16 cellular contexts compared by ENCODE assay signal in genomic region chr15:73746288-73746687, GRCh38. TPM values are rescaled to one million over a fixed set of nuclear protein-coding genes. Genes with fewer than 3 reads are reported as not detected.
DNase-seq lines count a peak whose midpoint lies in the region; ATAC-seq, FAIRE-seq and TF ChIP-seq lines count a peak whose summit lies in the region.
"Had no signal": no experiment of that assay in that cellular context is flagged by ENCODE, and none has a peak within 500 bp of the region (broad histone marks: within the 10 kb centered on the region; RNA-seq: fewer than 3 reads in every experiment).

No MANE protein-coding gene starts in this region.

- WGBS in H1 (ENCODE audit: extremely low coverage in 1 of 2, insufficient coverage in 1 of 2, insufficient read length in 1 of 2, insufficient replicate concordance in 2 of 2, low coverage in 1 of 2, low lambda C conversion rate in 2 of 2, missing lambda C conversion rate in 1 of 2), 2 experiments = 91% methylated on average over 8 of the region's 8 CpGs; no CpG with 5 or more reads in 1 of the 2 experiments
- no CpG with 5 or more reads among the region's 8 CpGs for whole genome bisulfite sequencing in neuronal stem cell (ENCODE audit: extremely low coverage in 2 of 2, insufficient read length in 2 of 2, insufficient replicate concordance in 1 of 2), 2 donors

- H3K23ac ChIP-seq in H1 (ENCODE audit: insufficient read length) = no peak overlapping the region
- no peak overlapping the region for H3K23ac ChIP-seq in neuronal stem cell (ENCODE audit: low read depth, low read length, poor library complexity)

- no peak overlapping the region for H4K5ac ChIP-seq in H1 (ENCODE audit: insufficient read length, low read depth, low read length)

- TF ChIP-seq CTCF in H1 (IDR thresholded peaks at IDR 0.05; ENCODE audit: control extremely low read depth in 1 of 3, insufficient read depth in 1 of 3, low read depth in 1 of 3, low read length in 3 of 3) = no peak

- no peak for TF ChIP-seq POLR2A in H1 (IDR thresholded peaks at IDR 0.05; ENCODE audit: control extremely low read depth in 1 of 2, low read depth in 2 of 2, low read length in 2 of 2)

- H2AFZ ChIP-seq in H1 (ENCODE audit: low read length) (no peak overlapping the region), neuronal stem cell (ENCODE audit: low read length) (no peak overlapping the region)

- no peak for TF ChIP-seq EP300 in H1 (IDR thresholded peaks at IDR 0.05; ENCODE audit: borderline replicate concordance in 1 of 2, low read depth in 2 of 2, low read length in 2 of 2)

- H3K27me3 ChIP-seq in H1 (replicated peaks in 1 of 4; ENCODE audit: control insufficient read depth in 3 of 4, extremely low read depth in 1 of 4, insufficient read depth in 3 of 4, low read length in 3 of 4) (peaks cover 0 to 6% (median 1%) of the 10 kb centered on the region in 4 experiments; a peak in 3 of 7 replicates), neuronal stem cell (ENCODE audit: control insufficient read depth in 3 of 3, insufficient read depth in 3 of 3, low read depth in 1 of 3, low read length in 3 of 3) (peaks cover 0 to 2% (median 1%) of the 10 kb centered on the region in 3 experiments)

- H3K4me1 ChIP-seq in H1 (replicated peaks in 1 of 4; ENCODE audit: control insufficient read depth in 3 of 4, insufficient read depth in 4 of 4, low read length in 3 of 4) (peaks cover 6 to 31% (median 14%) of the 10 kb centered on the region in 4 experiments), neuronal stem cell (ENCODE audit: control insufficient read depth in 2 of 2, insufficient read depth in 1 of 2, low read depth in 1 of 2, low read length in 2 of 2) (peaks cover 17 to 40% of the 10 kb centered on the region in 2 donors)

- H3K36me3 ChIP-seq in H1 (ENCODE audit: control insufficient read depth in 2 of 4, insufficient read depth in 4 of 4, low read length in 3 of 4) (no peaks in the 10 kb centered on the region), neuronal stem cell (replicated peaks in 1 of 2; ENCODE audit: control insufficient read depth in 2 of 2, insufficient read depth in 2 of 2, low read length in 2 of 2) (no peaks in the 10 kb centered on the region)
- H3K36me3 ChIP-seq: BLaER1 had no signal

- no peak overlapping the region for H3K18ac ChIP-seq in H1 (ENCODE audit: extremely low read depth, low read length)
- H3K18ac ChIP-seq in neuronal stem cell (ENCODE audit: low read length) = no peak overlapping the region

- H3K56ac ChIP-seq in H1 (replicated peaks; ENCODE audit: insufficient read length, low read depth, low read length) = no peak overlapping the region

- H2AK5ac ChIP-seq in H1 (ENCODE audit: low read depth, low read length) = no peak overlapping the region
- peak overlapping the region; percentile 2 for H2AK5ac ChIP-seq in neuronal stem cell (ENCODE audit: low read depth, low read length)

- no peak overlapping the region for H2BK5ac ChIP-seq in H1 (ENCODE audit: low read depth, low read length)
- no peak overlapping the region for H2BK5ac ChIP-seq in neuronal stem cell (ENCODE audit: low read length)

- DNase-seq in NCI-H1417 (lab: John Stamatoyannopoulos, UW) (peak in 2 of 3 experiments; percentile 17 to 37), NCI-H1417 treated with DMSO at 0.1 percent for 48 hours (lab: John Stamatoyannopoulos, UW) (no peak), H1 (ENCODE audit: low read depth in 1 of 2, low spot score in 2 of 2) (no peak), neuronal stem cell (ENCODE audit: low spot score) (no peak), middle frontal gyrus (ENCODE audit: extremely low spot score, low spot score) (no peak), activated gamma-delta T cell (lab: John Stamatoyannopoulos, UW) (no peak)
- DNase-seq: Caco-2; CD8-positive, alpha-beta memory T cell; DMS53; GF-D8; HFFc6 had no signal

- TF ChIP-seq RAD21 in H1 (IDR thresholded peaks at IDR 0.05 in 1 of 2, conservative IDR thresholded peaks at IDR 0.05 in 1 of 2; ENCODE audit: low read depth in 2 of 2, low read length in 2 of 2) = no peak

- H2BK20ac ChIP-seq in H1 (ENCODE audit: low read length) = no peak overlapping the region

- H3K79me2 ChIP-seq in H1 (ENCODE audit: control insufficient read depth in 1 of 2, insufficient read depth in 2 of 2, low read length in 2 of 2) = no peaks in the 10 kb centered on the region

- no peak overlapping the region for H4K8ac ChIP-seq in H1 (ENCODE audit: extremely low read depth, insufficient read depth, low read length)
- no peak overlapping the region for H4K8ac ChIP-seq in neuronal stem cell (ENCODE audit: low read depth, low read length)

- peak overlapping the region; percentile 9 for H2BK15ac ChIP-seq in H1 (ENCODE audit: low read length)
- H2BK15ac ChIP-seq in neuronal stem cell (ENCODE audit: low read length) = no peak overlapping the region

- H4K91ac ChIP-seq in H1 (replicated peaks; ENCODE audit: insufficient read length, low read length) (no peak overlapping the region), neuronal stem cell (ENCODE audit: low read depth, low read length, poor library complexity) (no peak overlapping the region)

- no peak for FAIRE-seq in H1 (lab: Jason Lieb, UNC)

- H2BK12ac ChIP-seq in H1 (ENCODE audit: low read depth, low read length) (peak overlapping the region; percentile 29; the same call in 1 of the 2 replicates), neuronal stem cell (ENCODE audit: low read length) (no peak overlapping the region)

- H3K4me3 ChIP-seq in H1 (ENCODE audit: extremely low read depth in 1 of 4, insufficient read depth in 2 of 4, low read depth in 3 of 4, low read length in 4 of 4) (no peak overlapping the region), neuronal stem cell (ENCODE audit: low read length in 2 of 2) (no peak overlapping the region)
- H3K4me3 ChIP-seq: BLaER1 had no signal

- H2BK120ac ChIP-seq in H1 (replicated peaks; ENCODE audit: low read depth, low read length) (no peak overlapping the region), neuronal stem cell (ENCODE audit: low read depth, low read length) (no peak overlapping the region)

- H3K27ac ChIP-seq in angular gyrus (ENCODE audit: low read depth, low read length) = peak overlapping the region; percentile 61
- no peak overlapping the region for H3K27ac ChIP-seq in H1 (ENCODE audit: low read depth, low read length)
- H3K27ac ChIP-seq in neuronal stem cell (replicated peaks; ENCODE audit: low read length) = no peak overlapping the region
- H3K27ac ChIP-seq: 22Rv1, BLaER1, HL-60 had no signal

- H3K79me1 ChIP-seq in H1 (ENCODE audit: low read depth, low read length) (no peaks in the 10 kb centered on the region), neuronal stem cell (ENCODE audit: low read depth, low read length) (no peaks in the 10 kb centered on the region)

- no peaks in the 10 kb centered on the region for H4K20me1 ChIP-seq in H1 (replicated peaks in 1 of 2; ENCODE audit: control insufficient read depth in 1 of 2, insufficient read depth in 2 of 2, low read length in 2 of 2)

- H3K9ac ChIP-seq in H1 (replicated peaks in 1 of 4; ENCODE audit: extremely low read depth in 1 of 4, low read depth in 3 of 4, low read length in 3 of 4) (no peak overlapping the region), neuronal stem cell (ENCODE audit: low read depth, low read length, poor library complexity) (no peak overlapping the region)
- H3K9ac ChIP-seq: BLaER1 had no signal

- CTCF ChIA-PET in H1 (lab: Charles Lee; ENCODE audit: partially characterized antibody) = interaction anchor here (0.7 to 9.4 kb wide), 6 partner anchors 9 to 128 kb away, joined by 3 to 45 read pairs (median 4); no protein-coding TSS in a partner anchor

- peaks cover under 1% of the 10 kb centered on the region; the same call in 1 of the 2 replicates for H3K23me2 ChIP-seq in H1 (ENCODE audit: low read depth, low read length)

- H3K4me2 ChIP-seq in H1 (ENCODE audit: insufficient read depth in 1 of 2, low read depth in 2 of 2, low read length in 2 of 2) (no peak overlapping the region), neuronal stem cell (ENCODE audit: insufficient read depth, low read length, poor library complexity, severe bottlenecking) (no peak overlapping the region)
- H3K4me2 ChIP-seq: BLaER1 had no signal

- no peaks in the 10 kb centered on the region for H3K9me3 ChIP-seq in H1 (ENCODE audit: insufficient read depth in 2 of 2, low read depth in 1 of 2, low read length in 1 of 2)
- no peaks in the 10 kb centered on the region for H3K9me3 ChIP-seq in neuronal stem cell (replicated peaks in 1 of 2; ENCODE audit: control insufficient read depth in 2 of 2, insufficient read depth in 1 of 2, low read depth in 1 of 2, low read length in 2 of 2)
- H3K9me3 ChIP-seq: BLaER1, Caco-2 had no signal

- POLR2A ChIA-PET in H1 (lab: Charles Lee; ENCODE audit: partially characterized antibody) = no interaction called here

- peak overlapping the region; percentile 57 for H3K4ac ChIP-seq in H1 (replicated peaks; ENCODE audit: insufficient read length, low read depth, low read length)
- H3K4ac ChIP-seq in neuronal stem cell (ENCODE audit: low read length) = no peak overlapping the region

- H3K14ac ChIP-seq in H1 (ENCODE audit: insufficient read length) (no peak overlapping the region), neuronal stem cell (ENCODE audit: low read length) (no peak overlapping the region)

- ATAC-seq in HG02588 (IDR thresholded peaks at IDR 0.05; ENCODE audit: unreplicated experiment) = no peak

TF ChIP-seq in H1, 55 proteins besides CTCF, POLR2A, EP300 and RAD21:
- TF ChIP-seq BACH1 (IDR thresholded peaks at IDR 0.05; ENCODE audit: low read length) (no peak), ASH2L (IDR thresholded peaks at IDR 0.05; ENCODE audit: low read length) (no peak)
TF ChIP-seq in H1: peak in this region for 0.

RNA-seq across cellular contexts. Expression of gene INSYN1, which starts 6.9 kb away (rescaled TPM):
- total RNA-seq in H1 (2021; fragmentation: NEBNext Ultra II Directional; extraction: Animal tissue kit (Norgen Biotek cat#: 25700)) = 10.2 and 13.1 TPM in 2 replicates
- 7.2 and 11.6 TPM in 2 replicates for polyA plus RNA-seq in H1 (2011; rRNA removed)
- 12.0 TPM for polyA plus RNA-seq in H1 (2011; cell fraction: cytosol; rRNA removed)
- polyA plus RNA-seq in H1 (2011; cell fraction: nucleus; rRNA removed) = 50.9 TPM
- polyA plus RNA-seq in H1 (2012, experiment 1 of 2) = 4.2 to 8.2 TPM (median 6.5 TPM) in 4 replicates
- polyA plus RNA-seq in H1 (2012, experiment 2 of 2) = 4.0 TPM
- polyA plus RNA-seq in H1 (2013, experiment 1 of 2) = 6.3 TPM
- 6.0 TPM for polyA plus RNA-seq in H1 (2013, experiment 2 of 2)
- 2.1 and 2.9 TPM in 2 replicates for polyA minus RNA-seq in H1 (2011; rRNA and poly(A)+ RNA removed)
- 3.2 TPM for polyA minus RNA-seq in H1 (2011; cell fraction: cytosol; rRNA and poly(A)+ RNA removed)
- 2.9 TPM for polyA minus RNA-seq in H1 (2011; cell fraction: nucleus; rRNA and poly(A)+ RNA removed)
- polyA plus RNA-seq in neuronal stem cell (2013, experiment 1 of 2) = 2.4 TPM
- 2.7 TPM for polyA plus RNA-seq in neuronal stem cell (2013, experiment 2 of 2)
- total RNA-seq: CD8-positive, alpha-beta memory T cell had no signal
- polyA plus RNA-seq: CD8-positive, alpha-beta memory T cell had no signal

Comparison
In these comparisons a context has a peak if more than half of its experiments do, and no peak if none do; other contexts are left out.
1. DNase-seq: peak in NCI-H1417 (2 of 3); none in NCI-H1417 treated with DMSO at 0.1 percent for 48 hours (single experiment), H1 (0 of 2), neuronal stem cell (single experiment), middle frontal gyrus (single experiment) and activated gamma-delta T cell (single experiment).